22 cellular contexts compared by ENCODE assay signal in genomic region chr1:218402771-218403110, GRCh38. TPM values are rescaled to one million over a fixed set of nuclear protein-coding genes. Genes with fewer than 3 reads are reported as not detected.
DNase-seq lines count a peak whose midpoint lies in the region; ATAC-seq and TF ChIP-seq lines count a peak whose summit lies in the region.
"Had no signal": no experiment of that assay in that cellular context is flagged by ENCODE, and none has a peak within 500 bp of the region (broad histone marks: within the 10 kb centered on the region; RNA-seq: fewer than 3 reads in every experiment).

No MANE protein-coding gene starts in this region.

- H3K27me3 Mint-ChIP-seq in osteocyte (ENCODE audit: unreplicated experiment): no peaks in the 10 kb centered on the region
- H3K27me3 Mint-ChIP-seq: activated B cell treated with CpG ODN at 0.5 μM for 24 hours, IgD-negative memory B cell had no signal

- H3K27ac Mint-ChIP-seq in osteocyte (ENCODE audit: unreplicated experiment): peak overlapping the region; percentile 46
- H3K27ac Mint-ChIP-seq: activated B cell treated with CpG ODN at 0.5 μM for 24 hours; activated naive CD4-positive, alpha-beta T cell treated with anti-CD3 and anti-CD28 coated beads, Interleukin-2, amount 50 U/mL, for 24 hours; CD8-positive, alpha-beta T cell; effector memory CD8-positive, alpha-beta T cell; IgD-negative memory B cell had no signal

- H4K20me1 ChIP-seq in IMR-90 (ENCODE audit: insufficient read depth, low read length): no peaks in the 10 kb centered on the region

- H3K79me1 ChIP-seq in IMR-90 (ENCODE audit: low read depth in 1 of 2, low read length in 2 of 2): peaks cover 0 to 3% of the 10 kb centered on the region in 2 experiments; a peak in 2 of 4 replicates

- H2BK20ac ChIP-seq in IMR-90 (ENCODE audit: low read depth, low read length): no peak overlapping the region

- no peak overlapping the region for H2BK120ac ChIP-seq in IMR-90 (ENCODE audit: low read depth, low read length)

- H3K36me3 ChIP-seq in IMR-90 (ENCODE audit: control insufficient read depth, insufficient read depth, low read length): peaks cover 1% of the 10 kb centered on the region; the same call in 1 of the 2 replicates
- peaks cover 0 to 12% (median 0%) of the 10 kb centered on the region in 4 donors for H3K36me3 ChIP-seq in esophagus muscularis mucosa
- H3K36me3 ChIP-seq: left lung had no signal

- intact Hi-C loops in IMR-90 (cut with micrococcal nuclease): no loop called here
- intact Hi-C loops in esophagus muscularis mucosa (cut with DNase I): no loop called here

- no TSS peak for BruUV-seq in IMR-90 (replicated peaks; lab: Mats Ljungman, UMichigan)

- in situ Hi-C loops in IMR-90 (cut with MboI; ENCODE audit: low sequenced_read_pairs): no loop called here

- ATAC-seq in IMR-90 (ENCODE audit: low read depth) (peak; percentile 9; the same call in 1 of the 2 replicates), GM18861 (IDR thresholded peaks at IDR 0.05; ENCODE audit: unreplicated experiment) (no peak), GM21723 (IDR thresholded peaks at IDR 0.05; ENCODE audit: unreplicated experiment) (no peak), GM18511 (IDR thresholded peaks at IDR 0.05; ENCODE audit: unreplicated experiment) (no peak)
- ATAC-seq: CD8-positive, alpha-beta T cell; effector memory CD8-positive, alpha-beta T cell; esophagus mucosa; HCT116; left lung had no signal

- TF ChIP-seq RAD21 in IMR-90 (IDR thresholded peaks at IDR 0.05; ENCODE audit: low read length): no peak

- H3K27me3 ChIP-seq in IMR-90 (ENCODE audit: control insufficient read depth, insufficient read depth, low read length): no peaks in the 10 kb centered on the region
- no peaks in the 10 kb centered on the region for H3K27me3 ChIP-seq in esophagus muscularis mucosa
- H3K27me3 ChIP-seq: left lung had no signal

- dilution Hi-C loops in IMR-90 (cut with HindIII; ENCODE audit: low sequenced_read_pairs, unreplicated experiment): no loop called here

- no peak overlapping the region for H4K5ac ChIP-seq in IMR-90 (ENCODE audit: low read depth, low read length)

- H4K91ac ChIP-seq in IMR-90 (ENCODE audit: insufficient read depth, low read depth, low read length): no peak overlapping the region

- no peak overlapping the region for H3K27ac ChIP-seq in IMR-90 (ENCODE audit: insufficient read depth, low read length)
- H3K27ac ChIP-seq in esophagus muscularis mucosa (replicated peaks in 1 of 4): peak overlapping the region; percentile 52 to 74 (median 62)
- H3K27ac ChIP-seq: 22Rv1, left lung had no signal

- no peak overlapping the region for H2AK9ac ChIP-seq in IMR-90 (replicated peaks; ENCODE audit: low read depth, low read length, poor library complexity)

- H3K36me3 Mint-ChIP-seq in osteocyte (ENCODE audit: unreplicated experiment): peaks cover 57% of the 10 kb centered on the region
- H3K36me3 Mint-ChIP-seq: activated naive CD4-positive, alpha-beta T cell treated with anti-CD3 and anti-CD28 coated beads, Interleukin-2, amount 50 U/mL, for 24 hours; CD8-positive, alpha-beta T cell; IgD-negative memory B cell had no signal

- H3K4me1 ChIP-seq in IMR-90 (ENCODE audit: control insufficient read depth, insufficient read depth, low read length) (peaks cover 9% of the 10 kb centered on the region; the same call in 1 of the 2 replicates), esophagus muscularis mucosa (peaks cover 0 to 27% (median 23%) of the 10 kb centered on the region in 4 donors)
- H3K4me1 ChIP-seq: left lung had no signal

- H3K9me3 Mint-ChIP-seq in osteocyte (ENCODE audit: unreplicated experiment): peaks cover 5% of the 10 kb centered on the region
- H3K9me3 Mint-ChIP-seq: activated B cell treated with CpG ODN at 0.5 μM for 24 hours; activated naive CD4-positive, alpha-beta T cell treated with anti-CD3 and anti-CD28 coated beads, Interleukin-2, amount 50 U/mL, for 24 hours; CD8-positive, alpha-beta T cell; effector memory CD8-positive, alpha-beta T cell; IgD-negative memory B cell had no signal

- CTCF ChIA-PET in IMR-90 (lab: Yijun Ruan, JAX): no interaction called here

- H3K14ac ChIP-seq in IMR-90 (replicated peaks; ENCODE audit: low read depth, low read length): no peak overlapping the region

- TF ChIP-seq EP300 in esophagus muscularis mucosa (IDR thresholded peaks at IDR 0.05): no peak

- H3K4me2 ChIP-seq in IMR-90 (ENCODE audit: low read depth, low read length): no peak overlapping the region

- H3K18ac ChIP-seq in IMR-90 (ENCODE audit: low read depth, low read length): no peak overlapping the region

- H3K4me3 ChIP-seq in IMR-90 (ENCODE audit: insufficient read depth, low read depth, low read length) (no peak overlapping the region), esophagus muscularis mucosa (no peak overlapping the region)
- H3K4me3 ChIP-seq: coronary artery, left lung had no signal

- H2BK5ac ChIP-seq in IMR-90 (ENCODE audit: low read depth, low read length, poor library complexity, severe bottlenecking): no peak overlapping the region

- H3K9me1 ChIP-seq in IMR-90 (ENCODE audit: insufficient read depth, low read length): no peaks in the 10 kb centered on the region

- H2BK15ac ChIP-seq in IMR-90 (ENCODE audit: low read depth, low read length): no peak overlapping the region

- H3K23ac ChIP-seq in IMR-90 (ENCODE audit: low read depth, low read length): no peak overlapping the region

- no peak overlapping the region for H3K4me3 Mint-ChIP-seq in osteocyte (ENCODE audit: unreplicated experiment)
- H3K4me3 Mint-ChIP-seq: activated B cell treated with CpG ODN at 0.5 μM for 24 hours; activated naive CD4-positive, alpha-beta T cell treated with anti-CD3 and anti-CD28 coated beads, Interleukin-2, amount 50 U/mL, for 24 hours; CD8-positive, alpha-beta T cell; effector memory CD8-positive, alpha-beta T cell; IgD-negative memory B cell had no signal

- POLR2A ChIA-PET in IMR-90 (lab: Charles Lee; ENCODE audit: unreplicated experiment): no interaction called here

- peaks cover 37% of the 10 kb centered on the region for H3K4me1 Mint-ChIP-seq in osteocyte (ENCODE audit: unreplicated experiment)
- H3K4me1 Mint-ChIP-seq: activated B cell treated with CpG ODN at 0.5 μM for 24 hours; activated naive CD4-positive, alpha-beta T cell treated with anti-CD3 and anti-CD28 coated beads, Interleukin-2, amount 50 U/mL, for 24 hours; IgD-negative memory B cell had no signal

- no peak overlapping the region for H3K56ac ChIP-seq in IMR-90 (ENCODE audit: extremely low read depth, insufficient read depth, low read length)

- H3K9me3 ChIP-seq in IMR-90 (ENCODE audit: control insufficient read depth, insufficient read depth, low read length) (no peaks in the 10 kb centered on the region), esophagus muscularis mucosa (no peaks in the 10 kb centered on the region)
- H3K9me3 ChIP-seq: left lung had no signal

- H4K8ac ChIP-seq in IMR-90 (ENCODE audit: low read depth in 2 of 2, low read length in 2 of 2): no peak overlapping the region

- H2AK5ac ChIP-seq in IMR-90 (ENCODE audit: low read depth, low read length): no peak overlapping the region

- no peak overlapping the region for H3K4ac ChIP-seq in IMR-90 (ENCODE audit: low read depth, low read length)

- no peak overlapping the region for H3K9ac ChIP-seq in IMR-90 (ENCODE audit: low read depth, low read length)

- H2AFZ ChIP-seq in IMR-90 (replicated peaks; ENCODE audit: low read length, poor library complexity): no peak overlapping the region

- 57% methylated on average over 3 of the region's 7 CpGs; no CpG with 5 or more reads in 1 of the 2 experiments for WGBS in IMR-90 (ENCODE audit: extremely low coverage in 2 of 2, insufficient read length in 1 of 2), 2 experiments
- WGBS in esophagus muscularis mucosa: 59% methylated on average over 6 of the region's 7 CpGs

- no peak for TF ChIP-seq CTCF in IMR-90 (conservative IDR thresholded peaks at IDR 0.05; ENCODE audit: low read depth, low read length)
- TF ChIP-seq CTCF in esophagus muscularis mucosa (IDR thresholded peaks at IDR 0.05): no peak
- no peak for TF ChIP-seq CTCF in osteocyte (IDR thresholded peaks at IDR 0.05)

- TF ChIP-seq POLR2A in IMR-90 (IDR thresholded peaks at IDR 0.05; ENCODE audit: low read depth, low read length): no peak
- TF ChIP-seq POLR2A in esophagus muscularis mucosa (IDR thresholded peaks at IDR 0.05; ENCODE audit: low read depth): no peak

- peak; percentile 22 for DNase-seq in DMS 273 (lab: John Stamatoyannopoulos, UW; ENCODE audit: unreplicated experiment)
- DNase-seq in DMS 273 treated with DMSO at 0.1 percent for 48 hours (lab: John Stamatoyannopoulos, UW): no peak
- DNase-seq in IMR-90: no peak
- DNase-seq in esophagus muscularis mucosa (ENCODE audit: extremely low spot score): no peak
- no peak for DNase-seq in osteocyte (ENCODE audit: extremely low spot score, unreplicated experiment)
- DNase-seq: activated B cell treated with CpG ODN at 0.5 μM for 24 hours; CD8-positive, alpha-beta T cell; effector memory CD8-positive, alpha-beta T cell; GDM1; hippocampal formation; left lung; NCI-H524 treated with DMSO at 0.1 percent for 48 hours; T1000 had no signal

TF ChIP-seq in IMR-90, 13 proteins besides CTCF, POLR2A, EP300 and RAD21 (continues in another document):
- TF ChIP-seq MAZ (IDR thresholded peaks at IDR 0.05; ENCODE audit: borderline replicate concordance, low read depth, low read length) (no peak), BHLHE40 (IDR thresholded peaks at IDR 0.05; ENCODE audit: low read depth, low read length) (no peak), NFE2L2 (IDR thresholded peaks at IDR 0.05; ENCODE audit: low read depth, low read length) (no peak), MXI1 (IDR thresholded peaks at IDR 0.05; ENCODE audit: borderline replicate concordance, low read depth, low read length) (no peak), RFX5 (IDR thresholded peaks at IDR 0.05; ENCODE audit: low read depth, low read length) (no peak), RCOR1 (IDR thresholded peaks at IDR 0.05; ENCODE audit: insufficient replicate concordance, low read length) (no peak)
- TF ChIP-seq, protein P1, sequence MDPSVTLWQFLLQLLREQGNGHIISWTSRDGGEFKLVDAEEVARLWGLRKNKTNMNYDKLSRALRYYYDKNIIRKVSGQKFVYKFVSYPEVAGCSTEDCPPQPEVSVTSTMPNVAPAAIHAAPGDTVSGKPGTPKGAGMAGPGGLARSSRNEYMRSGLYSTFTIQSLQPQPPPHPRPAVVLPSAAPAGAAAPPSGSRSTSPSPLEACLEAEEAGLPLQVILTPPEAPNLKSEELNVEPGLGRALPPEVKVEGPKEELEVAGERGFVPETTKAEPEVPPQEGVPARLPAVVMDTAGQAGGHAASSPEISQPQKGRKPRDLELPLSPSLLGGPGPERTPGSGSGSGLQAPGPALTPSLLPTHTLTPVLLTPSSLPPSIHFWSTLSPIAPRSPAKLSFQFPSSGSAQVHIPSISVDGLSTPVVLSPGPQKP (IDR thresholded peaks at IDR 0.05; ENCODE audit: borderline replicate concordance, low read depth, low read length): no peak

RNA-seq across cellular contexts. Expression of gene TGFB2, which starts 57.6 kb away (rescaled TPM):
- total RNA-seq in IMR-90 (2012; rRNA removed): 3.8 and 5.3 TPM in 2 replicates
- polyA plus RNA-seq in IMR-90 (2012; rRNA removed): 2.3 and 3.7 TPM in 2 replicates
- polyA plus RNA-seq in IMR-90 (2012; cell fraction: cytosol; rRNA removed): 0.87 and 1.2 TPM in 2 replicates
- 0.58 and 2.9 TPM in 2 replicates for polyA plus RNA-seq in IMR-90 (2012; cell fraction: nucleus; rRNA removed; ENCODE audit: low replicate concordance)
- total RNA-seq in esophagus muscularis mucosa: 10 to 100 TPM in 1 of 4 donors, 1 to 10 TPM in 3; 5.3 to 12.6 (median 6.1) TPM
- 175 and 184 TPM in 2 replicates for total RNA-seq in osteocyte
- total RNA-seq: CD8-positive, alpha-beta T cell had no signal

Comparison
In these comparisons a context has a peak if more than half of its experiments do, and no peak if none do; other contexts are left out.
1. RNA of gene TGFB2, which starts 57.6 kb away (total RNA-seq): 175 to 184 TPM in osteocyte; 5.3 to 12.6 TPM in esophagus muscularis mucosa and 3.8 to 5.3 TPM in IMR-90; every median in the first group is over 10 times any median in the second.